In genomic region chr7:134602921-134603394, GRCh38 we compare ENCODE assay signal across 1 cellular context.
TF ChIP-seq lines count a peak whose summit lies in the region.

No MANE protein-coding gene starts in this region.

TF ChIP-seq in endothelial cell of umbilical vein, 7 proteins besides CTCF, POLR2A, EP300 and RAD21 (continued from another document):
- TF ChIP-seq MYC (IDR thresholded peaks at IDR 0.05; ENCODE audit: low read depth, low read length), result no peak
- no peak for TF ChIP-seq MAX (IDR thresholded peaks at IDR 0.05; ENCODE audit: insufficient read depth, insufficient read length)
- TF ChIP-seq GATA2 (IDR thresholded peaks at IDR 0.05; ENCODE audit: insufficient read depth, insufficient read length, low read depth, low read length), result no peak
